11 cellular contexts compared by ENCODE assay signal in the genomic region with DNA sequence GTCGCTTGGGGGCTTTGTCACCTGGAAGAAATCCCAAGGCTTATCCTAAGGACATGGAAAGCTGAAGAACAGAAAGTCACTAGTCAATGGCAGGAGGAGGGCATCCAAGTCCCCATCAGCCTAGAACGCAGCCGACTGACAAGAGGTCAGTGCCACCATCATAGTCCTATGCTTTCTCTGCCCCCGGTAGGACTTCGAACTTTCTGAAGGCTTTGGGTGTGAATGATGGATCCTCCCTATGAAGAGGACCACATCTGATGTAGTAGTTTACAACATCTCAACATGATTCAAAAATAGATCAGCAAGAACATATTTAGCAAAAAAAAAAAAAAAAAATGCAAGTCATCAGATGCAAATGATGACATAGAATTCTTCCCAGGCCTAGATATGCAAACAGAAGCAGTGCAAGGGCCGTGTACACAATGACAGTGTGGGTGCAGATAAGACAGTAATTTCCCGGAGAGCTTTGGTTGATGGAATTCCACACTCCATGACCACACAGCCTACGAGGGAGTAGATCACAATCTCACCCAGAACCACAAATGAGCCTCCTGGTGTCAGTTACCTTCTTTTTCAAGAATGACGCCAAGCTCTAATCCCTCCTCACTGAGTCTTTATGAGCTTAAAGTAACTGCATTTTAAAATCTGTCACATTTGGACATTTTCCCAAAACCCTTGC.
DNase-seq lines count a peak whose midpoint lies in the region; ATAC-seq, FAIRE-seq and TF ChIP-seq lines count a peak whose summit lies in the region.
"Had no signal": no experiment of that assay in that cellular context is flagged by ENCODE, and none has a peak within 500 bp of the region (broad histone marks: within the 10 kb centered on the region; RNA-seq: fewer than 3 reads in every experiment).

No MANE protein-coding gene starts in this region.

- H3K9me3 ChIP-seq in SJSA1 (replicated peaks) (no peaks in the 10 kb centered on the region), right atrium auricular region (no peaks in the 10 kb centered on the region), small intestine (ENCODE audit: control insufficient read depth, low read depth) (no peaks in the 10 kb centered on the region)

- peaks cover 16% of the 10 kb centered on the region for H3K4me1 Mint-ChIP-seq in mesothelial cell of epicardium
- H3K4me1 Mint-ChIP-seq in activated T-cell treated with anti-CD3 and anti-CD28 coated beads, Interleukin-2, amount 50 U/mL, for 4 hours (ENCODE audit: low read depth): no peaks in the 10 kb centered on the region

- H3K27me3 Mint-ChIP-seq in mesothelial cell of epicardium (ENCODE audit: low read depth): no peaks in the 10 kb centered on the region
- no peaks in the 10 kb centered on the region for H3K27me3 Mint-ChIP-seq in activated T-cell treated with anti-CD3 and anti-CD28 coated beads, Interleukin-2, amount 50 U/mL, for 4 hours (ENCODE audit: low read depth)

- H3K4me1 ChIP-seq in SJSA1 (replicated peaks) (peaks cover 13% of the 10 kb centered on the region), right atrium auricular region (peaks cover 0 to 52% of the 10 kb centered on the region in 2 donors), small intestine (ENCODE audit: control insufficient read depth in 2 of 2, insufficient read depth in 1 of 2, low read depth in 1 of 2, low read length in 1 of 2) (no peaks in the 10 kb centered on the region)

- no peak overlapping the region for H3K27ac Mint-ChIP-seq in mesothelial cell of epicardium
- H3K27ac Mint-ChIP-seq: activated naive CD4-positive, alpha-beta T cell treated with anti-CD3 and anti-CD28 coated beads for 36 hours had no signal

- ATAC-seq in GM18520 (IDR thresholded peaks at IDR 0.05; ENCODE audit: unreplicated experiment): no peak
- no peak for ATAC-seq in activated T-cell treated with anti-CD3 and anti-CD28 coated beads, Interleukin-2, amount 50 U/mL, for 4 hours

- WGBS in small intestine, 3 donors: 64 to 68% (median 68%) methylated on average over 9 of the region's 9 CpGs

- H3K27me3 ChIP-seq in SJSA1 (replicated peaks) (no peaks in the 10 kb centered on the region), right atrium auricular region (no peaks in the 10 kb centered on the region), small intestine (ENCODE audit: control insufficient read depth in 2 of 2, insufficient read depth in 2 of 2, low read length in 2 of 2) (no peaks in the 10 kb centered on the region)

- peaks cover 5% of the 10 kb centered on the region for H3K9me3 Mint-ChIP-seq in mesothelial cell of epicardium
- H3K9me3 Mint-ChIP-seq in activated T-cell treated with anti-CD3 and anti-CD28 coated beads, Interleukin-2, amount 50 U/mL, for 4 hours: no peaks in the 10 kb centered on the region
- H3K9me3 Mint-ChIP-seq: activated naive CD4-positive, alpha-beta T cell treated with anti-CD3 and anti-CD28 coated beads for 36 hours had no signal

- H3K36me3 ChIP-seq in SJSA1 (no peaks in the 10 kb centered on the region), right atrium auricular region (no peaks in the 10 kb centered on the region), small intestine (ENCODE audit: control insufficient read depth in 2 of 2, insufficient read depth in 2 of 2, low read length in 2 of 2) (no peaks in the 10 kb centered on the region)

- peak; percentile 14 for DNase-seq in HS-27A (ENCODE audit: low read depth)
- peak in 1 of 2 experiments; percentile 34 for DNase-seq in SJSA1 (ENCODE audit: low read depth in 1 of 2, low spot score in 2 of 2)
- no peak for DNase-seq in right atrium auricular region (ENCODE audit: low spot score)
- peak; percentile 38 for DNase-seq in small intestine
- DNase-seq in mesothelial cell of epicardium (ENCODE audit: low spot score in 2 of 2, unreplicated experiment in 2 of 2): no peak
- no peak for DNase-seq in activated CD4-positive, alpha-beta T cell treated with anti-CD3 and anti-CD28 coated beads for 4 hours
- DNase-seq in activated T-cell treated with anti-CD3 and anti-CD28 coated beads, Interleukin-2, amount 50 U/mL, for 4 hours: no peak
- DNase-seq: activated naive CD4-positive, alpha-beta T cell treated with anti-CD3 and anti-CD28 coated beads for 36 hours; NCI-H2107 had no signal

- no peak overlapping the region for H3K4me3 ChIP-seq in SJSA1
- no peak overlapping the region for H3K4me3 ChIP-seq in right atrium auricular region
- no peak overlapping the region for H3K4me3 ChIP-seq in small intestine (ENCODE audit: low read depth in 1 of 2, low read length in 2 of 2)

- TF ChIP-seq CTCF in right atrium auricular region (IDR thresholded peaks at IDR 0.05) (no peak), mesothelial cell of epicardium (IDR thresholded peaks at IDR 0.05; ENCODE audit: unreplicated experiment) (no peak)

- H3K4me3 Mint-ChIP-seq in mesothelial cell of epicardium: no peak overlapping the region
- H3K4me3 Mint-ChIP-seq in activated T-cell treated with anti-CD3 and anti-CD28 coated beads, Interleukin-2, amount 50 U/mL, for 4 hours: no peak overlapping the region
- H3K4me3 Mint-ChIP-seq: activated naive CD4-positive, alpha-beta T cell treated with anti-CD3 and anti-CD28 coated beads for 36 hours had no signal

- H3K36me3 Mint-ChIP-seq in mesothelial cell of epicardium: no peaks in the 10 kb centered on the region
- H3K36me3 Mint-ChIP-seq in activated T-cell treated with anti-CD3 and anti-CD28 coated beads, Interleukin-2, amount 50 U/mL, for 4 hours (ENCODE audit: insufficient read depth): no peaks in the 10 kb centered on the region

- no peak for FAIRE-seq in small intestine (lab: Jason Lieb, UNC)
- FAIRE-seq: TTC549 had no signal

- H3K27ac ChIP-seq in SJSA1: peak overlapping the region; percentile 8; the same call in 1 of the 2 replicates
- peak overlapping the region; percentile 49 to 56 for H3K27ac ChIP-seq in right atrium auricular region
- peak overlapping the region in 1 of 2 donors; percentile 64 for H3K27ac ChIP-seq in small intestine (ENCODE audit: low read depth in 1 of 2, low read length in 1 of 2)

Comparison
In these comparisons a context has a peak if more than half of its experiments do, and no peak if none do; other contexts are left out.
1. DNase-seq: peak in HS-27A (single experiment) and small intestine (single experiment); none in right atrium auricular region (single experiment), mesothelial cell of epicardium (0 of 2), activated CD4-positive, alpha-beta T cell treated with anti-CD3 and anti-CD28 coated beads for 4 hours (0 of 2) and activated T-cell treated with anti-CD3 and anti-CD28 coated beads, Interleukin-2, amount 50 U/mL, for 4 hours (single experiment).